In genomic region chr2:130372055-130372832, GRCh38 we compare ENCODE assay signal across 8 cellular contexts. TPM values are rescaled to one million over a fixed set of nuclear protein-coding genes. Genes with fewer than 3 reads are reported as not detected.
A peak's percentile ranks its signal among the peaks of the same experiment; 100 is the strongest.
DNase-seq lines count a peak whose midpoint lies in the region; ATAC-seq and TF ChIP-seq lines count a peak whose summit lies in the region.

No MANE protein-coding gene starts in this region.

- TF ChIP-seq CTCF in cardiac muscle cell (IDR thresholded peaks at IDR 0.05; ENCODE audit: low read depth, low read length) (peak; percentile 81), type B pancreatic cell (conservative IDR thresholded peaks at IDR 0.05) (peak; percentile 99)

- peak overlapping the region; percentile 81 for H3K14ac ChIP-seq in trophoblast cell (ENCODE audit: low read length)

- H3K4me3 ChIP-seq in cardiac muscle cell (peak overlapping the region; percentile 69), trophoblast cell (ENCODE audit: low read depth, low read length) (peak overlapping the region; percentile 85)

- peak overlapping the region; percentile 90 for H4K8ac ChIP-seq in trophoblast cell (ENCODE audit: low read depth, low read length)

- no peaks in the 10 kb centered on the region for H3K9me3 ChIP-seq in cardiac muscle cell (ENCODE audit: low read depth)
- no peaks in the 10 kb centered on the region for H3K9me3 ChIP-seq in trophoblast cell (ENCODE audit: insufficient read depth, low read depth, low read length)

- H2AFZ ChIP-seq in trophoblast cell (ENCODE audit: insufficient read depth, low read length, poor library complexity): peak overlapping the region; percentile 87

- peak overlapping the region; percentile 10 for H2BK12ac ChIP-seq in trophoblast cell (ENCODE audit: low read length)

- H4K12ac ChIP-seq in trophoblast cell (ENCODE audit: low read depth, low read length): peak overlapping the region; percentile 94

- no peaks in the 10 kb centered on the region for H3K27me3 Mint-ChIP-seq in activated naive CD8-positive, alpha-beta T cell treated with anti-CD3 and anti-CD28 coated beads for 36 hours
- no peaks in the 10 kb centered on the region for H3K27me3 Mint-ChIP-seq in type B pancreatic cell

- peak; percentile 89 for DNase-seq in ELR (ENCODE audit: low read depth)
- DNase-seq in KBM-7: peak; percentile 78
- DNase-seq in activated naive CD8-positive, alpha-beta T cell treated with anti-CD3 and anti-CD28 coated beads for 36 hours: peak; percentile 84
- peak; percentile 86 to 92 for DNase-seq in cardiac muscle cell (ENCODE audit: low read depth in 1 of 2, low spot score in 1 of 2)
- peak; percentile 89 to 94 for DNase-seq in trophoblast cell
- peak; percentile 94 for DNase-seq in type B pancreatic cell (ENCODE audit: extremely low spot score, unreplicated experiment)

- H3K27me3 ChIP-seq in cardiac muscle cell (no peaks in the 10 kb centered on the region), trophoblast cell (ENCODE audit: insufficient read depth, low read length) (no peaks in the 10 kb centered on the region)

- peak overlapping the region; percentile 90 for H3K18ac ChIP-seq in trophoblast cell (ENCODE audit: low read length)

- in situ Hi-C loops in KBM-7 (cut with MboI; ENCODE audit: low pct_unique_long_range_greater_than_20kb, low sequenced_read_pairs): no loop called here

- peak overlapping the region; percentile 87 for H3K4me2 ChIP-seq in trophoblast cell (ENCODE audit: low read length)

- H3K23ac ChIP-seq in trophoblast cell (ENCODE audit: low read length): no peak overlapping the region

- H4K91ac ChIP-seq in trophoblast cell (ENCODE audit: low read depth, low read length): peak overlapping the region; percentile 92

- peak overlapping the region; percentile 61 for H2BK120ac ChIP-seq in trophoblast cell (ENCODE audit: insufficient read depth, low read length, poor library complexity)

- H2BK5ac ChIP-seq in trophoblast cell (ENCODE audit: low read depth, low read length, poor library complexity): peak overlapping the region; percentile 53

- peaks cover 49% of the 10 kb centered on the region for H3K36me3 Mint-ChIP-seq in activated naive CD8-positive, alpha-beta T cell treated with anti-CD3 and anti-CD28 coated beads for 36 hours
- peaks cover 10% of the 10 kb centered on the region for H3K36me3 Mint-ChIP-seq in type B pancreatic cell

- peaks cover 46% of the 10 kb centered on the region for H3K4me1 Mint-ChIP-seq in activated naive CD8-positive, alpha-beta T cell treated with anti-CD3 and anti-CD28 coated beads for 36 hours
- peaks cover 15% of the 10 kb centered on the region for H3K4me1 Mint-ChIP-seq in type B pancreatic cell (ENCODE audit: unreplicated experiment)

- H3K4me3 Mint-ChIP-seq in activated naive CD8-positive, alpha-beta T cell treated with anti-CD3 and anti-CD28 coated beads for 36 hours: peak overlapping the region; percentile 92
- H3K4me3 Mint-ChIP-seq in type B pancreatic cell: peak overlapping the region; percentile 95

- H3K79me1 ChIP-seq in trophoblast cell (ENCODE audit: low read length): peaks cover 11% of the 10 kb centered on the region

- H3K27ac Mint-ChIP-seq in activated naive CD8-positive, alpha-beta T cell treated with anti-CD3 and anti-CD28 coated beads for 36 hours: peak overlapping the region; percentile 95
- H3K27ac Mint-ChIP-seq in type B pancreatic cell: peak overlapping the region; percentile 86

- H3K27ac ChIP-seq in cardiac muscle cell (no peak overlapping the region), trophoblast cell (ENCODE audit: low read depth, low read length) (no peak overlapping the region)

- H3K36me3 ChIP-seq in cardiac muscle cell (no peaks in the 10 kb centered on the region), trophoblast cell (ENCODE audit: control insufficient read depth in 1 of 2, insufficient read depth in 2 of 2, low read length in 2 of 2) (peaks cover 4 to 5% of the 10 kb centered on the region in 2 experiments)

- H3K4ac ChIP-seq in trophoblast cell (ENCODE audit: low read depth, low read length): peak overlapping the region; percentile 65

- whole genome bisulfite sequencing in trophoblast cell (ENCODE audit: extremely low coverage, insufficient coverage, insufficient read length): no CpG with 5 or more reads among the region's 81 CpGs

- peak; percentile 66 for ATAC-seq in GM21717 (IDR thresholded peaks at IDR 0.05; ENCODE audit: unreplicated experiment)
- ATAC-seq in SK-N-SH treated with all-trans-retinoic acid at 6 μM for 48 hours: peak; percentile 96

- H3K4me1 ChIP-seq in cardiac muscle cell (ENCODE audit: low read depth) (no peaks in the 10 kb centered on the region), trophoblast cell (ENCODE audit: control insufficient read depth in 1 of 2, insufficient read depth in 2 of 2, low read length in 2 of 2) (peaks cover 22 to 27% of the 10 kb centered on the region in 2 experiments)

- H3K9me3 Mint-ChIP-seq in activated naive CD8-positive, alpha-beta T cell treated with anti-CD3 and anti-CD28 coated beads for 36 hours: peaks cover 5% of the 10 kb centered on the region
- H3K9me3 Mint-ChIP-seq in type B pancreatic cell: no peaks in the 10 kb centered on the region

- peak overlapping the region; percentile 73 for H2AK5ac ChIP-seq in trophoblast cell (ENCODE audit: low read length)

- peaks cover 8% of the 10 kb centered on the region for H3K79me2 ChIP-seq in trophoblast cell (ENCODE audit: control insufficient read depth, insufficient read depth, low read length, poor library complexity)

- H3K9ac ChIP-seq in trophoblast cell (ENCODE audit: low read length): peak overlapping the region; percentile 77

TF ChIP-seq in SK-N-SH treated with all-trans-retinoic acid at 6 μM for 48 hours, 23 proteins besides CTCF, POLR2A, EP300 and RAD21:
- TF ChIP-seq ZFP3 (CRISPR knock-in tag; IDR thresholded peaks at IDR 0.05): no peak
- 0 out of 2 replicates have a peak, but pooled peaks have one; percentile 31 for TF ChIP-seq TSHZ2 (CRISPR knock-in tag; IDR thresholded peaks at IDR 0.05)
- no peak for TF ChIP-seq ISL1 (CRISPR knock-in tag; IDR thresholded peaks at IDR 0.05)
- no peak for TF ChIP-seq ARNTL (CRISPR knock-in tag; IDR thresholded peaks at IDR 0.05; ENCODE audit: borderline replicate concordance, low read depth)
- TF ChIP-seq TOX (CRISPR knock-in tag; IDR thresholded peaks at IDR 0.05; ENCODE audit: borderline replicate concordance): no peak
- 0 out of 2 replicates have a peak, but pooled peaks have one; percentile 25 for TF ChIP-seq ZNF70 (CRISPR knock-in tag; IDR thresholded peaks at IDR 0.05)
- TF ChIP-seq ZNF565 (CRISPR knock-in tag; conservative IDR thresholded peaks at IDR 0.05; ENCODE audit: low read depth): no peak
- no peak for TF ChIP-seq GLIS3 (CRISPR knock-in tag; IDR thresholded peaks at IDR 0.05)
- no peak for TF ChIP-seq CSRNP3 (CRISPR knock-in tag; IDR thresholded peaks at IDR 0.05)
- TF ChIP-seq ZC3H10 (CRISPR knock-in tag; IDR thresholded peaks at IDR 0.05): no peak
- TF ChIP-seq PPARA (CRISPR knock-in tag; IDR thresholded peaks at IDR 0.05; ENCODE audit: borderline replicate concordance): no peak
- TF ChIP-seq OSR1 (CRISPR knock-in tag; IDR thresholded peaks at IDR 0.05): no peak
- TF ChIP-seq CSDC2 (CRISPR knock-in tag; IDR thresholded peaks at IDR 0.05): no peak

RNA-seq across cellular contexts. Expression of gene PTPN18, which starts 16.4 kb away (rescaled TPM):
- total RNA-seq in activated naive CD8-positive, alpha-beta T cell treated with anti-CD3 and anti-CD28 coated beads for 36 hours: 10 to 100 TPM; 36.4 to 37.2 TPM
- total RNA-seq in cardiac muscle cell (16.7 and 36.3 TPM in 2 replicates), type B pancreatic cell (ENCODE audit: low replicate concordance) (35.8 and 37.5 TPM in 2 replicates)
- 27.6 and 39.1 TPM in 2 replicates for polyA plus RNA-seq in cardiac muscle cell
- polyA plus RNA-seq in trophoblast cell (2013): 10.6 and 12.1 TPM in 2 replicates

RNA-seq across cellular contexts. Expression of gene IMP4, which starts 29.5 kb away (rescaled TPM):
- total RNA-seq in activated naive CD8-positive, alpha-beta T cell treated with anti-CD3 and anti-CD28 coated beads for 36 hours: 100 to 1,000 TPM; 225 TPM
- total RNA-seq in cardiac muscle cell (91.5 and 92.4 TPM in 2 replicates), type B pancreatic cell (ENCODE audit: low replicate concordance) (53.6 and 67.0 TPM in 2 replicates)
- 65.2 and 90.1 TPM in 2 replicates for polyA plus RNA-seq in cardiac muscle cell
- polyA plus RNA-seq in trophoblast cell (2013): 46.6 and 47.8 TPM in 2 replicates
